Comparison of ENCODE assay signal across 20 cellular contexts in the genomic region with DNA sequence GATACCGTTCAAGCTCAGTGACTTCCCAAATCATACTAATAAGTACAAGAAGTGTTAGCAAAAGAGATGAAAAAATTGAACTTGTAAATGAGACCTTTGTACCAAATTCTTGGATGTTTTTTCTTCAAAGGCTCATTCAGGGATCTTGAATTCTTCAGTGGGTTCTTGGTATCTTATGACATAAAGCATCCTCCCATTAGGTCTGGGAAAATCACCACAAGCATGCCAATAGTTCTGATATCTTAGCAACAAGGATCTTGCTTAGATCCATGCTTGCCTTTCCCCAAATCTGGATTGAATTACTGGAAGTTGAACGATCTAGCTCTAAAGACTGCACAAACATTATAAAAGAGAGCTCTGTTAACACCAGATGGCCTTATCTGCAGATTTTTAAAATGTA.
DNase-seq lines count a peak whose midpoint lies in the region; ATAC-seq and TF ChIP-seq lines count a peak whose summit lies in the region.
"Had no signal": no experiment of that assay in that cellular context is flagged by ENCODE, and none has a peak within 500 bp of the region (broad histone marks: within the 10 kb centered on the region; RNA-seq: fewer than 3 reads in every experiment).

No MANE protein-coding gene starts in this region.

- intact Hi-C loops in Caco-2 (cut with micrococcal nuclease; ENCODE audit: unreplicated experiment): no loop called here

- no peak overlapping the region for H2AFZ ChIP-seq in hepatocyte
- H2AFZ ChIP-seq in smooth muscle cell (ENCODE audit: low read depth): peak overlapping the region; percentile 9

- CTCF ChIA-PET in Caco-2 (lab: Charles Lee): interaction anchor here (2.1 kb wide), 1 partner anchor 352 kb away, joined by 24 read pairs; no protein-coding TSS in a partner anchor

- H3K4me1 Mint-ChIP-seq in Caco-2 (ENCODE audit: low read depth, unreplicated experiment) (no peaks in the 10 kb centered on the region), brain (peaks cover 51% of the 10 kb centered on the region)
- H3K4me1 Mint-ChIP-seq in natural killer cell treated with Interleukin-12 subunit alpha and Interleukin-12 subunit beta and Interleukin-15 and Interleukin-18, amount 100 ng/mL, for 72 hours (ENCODE audit: low read depth in 2 of 2): no peaks in the 10 kb centered on the region
- H3K4me1 Mint-ChIP-seq in activated naive CD8-positive, alpha-beta T cell treated with anti-CD3 and anti-CD28 coated beads for 36 hours: no peaks in the 10 kb centered on the region
- H3K4me1 Mint-ChIP-seq: B cell had no signal

- TF ChIP-seq CTCF in Caco-2 (IDR thresholded peaks at IDR 0.05; ENCODE audit: insufficient read depth in 1 of 2, low read depth in 1 of 2, low read length in 1 of 2, severe bottlenecking in 1 of 2, unreplicated experiment in 1 of 2) (no peak), brain (conservative IDR thresholded peaks at IDR 0.05) (no peak), hepatocyte (IDR thresholded peaks at IDR 0.05; ENCODE audit: poor library complexity) (no peak), smooth muscle cell (IDR thresholded peaks at IDR 0.05; ENCODE audit: borderline replicate concordance, insufficient read depth, poor library complexity, severe bottlenecking) (no peak)

- no peaks in the 10 kb centered on the region for H3K9me3 ChIP-seq in Caco-2
- H3K9me3 ChIP-seq in hepatocyte (ENCODE audit: low read depth): no peaks in the 10 kb centered on the region
- no peaks in the 10 kb centered on the region for H3K9me3 ChIP-seq in smooth muscle cell (replicated peaks; ENCODE audit: low read depth)
- H3K9me3 ChIP-seq: MG63, Peyer's patch had no signal

- H3F3A ChIP-seq in smooth muscle cell (ENCODE audit: low read depth): peaks cover 6% of the 10 kb centered on the region

- H3K4me3 Mint-ChIP-seq in Caco-2 (ENCODE audit: unreplicated experiment) (no peak overlapping the region), brain (peak overlapping the region in 2 of 5 experiments; percentile 4 to 28)
- no peak overlapping the region for H3K4me3 Mint-ChIP-seq in natural killer cell treated with Interleukin-12 subunit alpha and Interleukin-12 subunit beta and Interleukin-15 and Interleukin-18, amount 100 ng/mL, for 72 hours
- no peak overlapping the region for H3K4me3 Mint-ChIP-seq in activated naive CD8-positive, alpha-beta T cell treated with anti-CD3 and anti-CD28 coated beads for 36 hours
- H3K4me3 Mint-ChIP-seq: B cell; CD8-positive, alpha-beta T cell had no signal

- WGBS in hepatocyte (ENCODE audit: low lambda C conversion rate, missing lambda C conversion rate): 28% methylated on average over 2 of the region's 2 CpGs
- 29% methylated on average over 2 of the region's 2 CpGs for WGBS in smooth muscle cell (ENCODE audit: low lambda C conversion rate)

- no peak for DNase-seq in Caco-2
- DNase-seq in hepatocyte (ENCODE audit: low spot score): no peak
- no peak for DNase-seq in smooth muscle cell (lab: John Stamatoyannopoulos, UW; ENCODE audit: unreplicated experiment)
- no peak for DNase-seq in natural killer cell treated with Interleukin-12 subunit alpha and Interleukin-12 subunit beta and Interleukin-15 and Interleukin-18, amount 100 ng/mL, for 72 hours (ENCODE audit: low spot score)
- no peak for DNase-seq in activated naive CD8-positive, alpha-beta T cell treated with anti-CD3 and anti-CD28 coated beads for 36 hours
- no peak for DNase-seq in occipital lobe (lab: John Stamatoyannopoulos, UW)
- DNase-seq: CD8-positive, alpha-beta T cell; DMS153; DND-41; HCEC 1CT; KBM-7; MG63; NCI-H2029; NCI-H2171; NCI-H226; NCI-H510A; Peyer's patch had no signal

- no peak overlapping the region for H3K9ac ChIP-seq in smooth muscle cell (ENCODE audit: low read depth)

- H4K20me1 ChIP-seq in hepatocyte (ENCODE audit: insufficient read depth, poor library complexity, severe bottlenecking): no peaks in the 10 kb centered on the region
- H4K20me1 ChIP-seq in smooth muscle cell (ENCODE audit: low read depth): no peaks in the 10 kb centered on the region

- H3K27ac Mint-ChIP-seq in Caco-2 (ENCODE audit: unreplicated experiment) (peak overlapping the region; percentile 43), brain (peak overlapping the region in 4 of 5 experiments; percentile 20 to 90 (median 62))
- no peak overlapping the region for H3K27ac Mint-ChIP-seq in natural killer cell treated with Interleukin-12 subunit alpha and Interleukin-12 subunit beta and Interleukin-15 and Interleukin-18, amount 100 ng/mL, for 72 hours
- no peak overlapping the region for H3K27ac Mint-ChIP-seq in activated naive CD8-positive, alpha-beta T cell treated with anti-CD3 and anti-CD28 coated beads for 36 hours
- H3K27ac Mint-ChIP-seq: B cell; CD8-positive, alpha-beta T cell had no signal

- H3K9me3 Mint-ChIP-seq in Caco-2 (ENCODE audit: unreplicated experiment) (no peaks in the 10 kb centered on the region), brain (no peaks in the 10 kb centered on the region)
- H3K9me3 Mint-ChIP-seq in natural killer cell treated with Interleukin-12 subunit alpha and Interleukin-12 subunit beta and Interleukin-15 and Interleukin-18, amount 100 ng/mL, for 72 hours: no peaks in the 10 kb centered on the region
- H3K9me3 Mint-ChIP-seq in activated naive CD8-positive, alpha-beta T cell treated with anti-CD3 and anti-CD28 coated beads for 36 hours: no peaks in the 10 kb centered on the region
- H3K9me3 Mint-ChIP-seq: CD8-positive, alpha-beta T cell had no signal

- H3K36me3 Mint-ChIP-seq in Caco-2 (ENCODE audit: insufficient read depth, unreplicated experiment): no peaks in the 10 kb centered on the region
- H3K36me3 Mint-ChIP-seq in brain: no peaks in the 10 kb centered on the region
- no peaks in the 10 kb centered on the region for H3K36me3 Mint-ChIP-seq in natural killer cell treated with Interleukin-12 subunit alpha and Interleukin-12 subunit beta and Interleukin-15 and Interleukin-18, amount 100 ng/mL, for 72 hours
- no peaks in the 10 kb centered on the region for H3K36me3 Mint-ChIP-seq in activated naive CD8-positive, alpha-beta T cell treated with anti-CD3 and anti-CD28 coated beads for 36 hours
- H3K36me3 Mint-ChIP-seq: CD8-positive, alpha-beta T cell had no signal

- H3K27ac ChIP-seq in hepatocyte (peak overlapping the region; percentile 13), smooth muscle cell (ENCODE audit: low read depth) (peak overlapping the region; percentile 3)
- H3K27ac ChIP-seq: C4-2B, Peyer's patch had no signal

- no peak for ATAC-seq in natural killer cell treated with Interleukin-12 subunit alpha and Interleukin-12 subunit beta and Interleukin-15 and Interleukin-18, amount 100 ng/mL, for 72 hours
- ATAC-seq: CD8-positive, alpha-beta T cell had no signal

- H3K27me3 ChIP-seq in Caco-2 (replicated peaks; ENCODE audit: control insufficient read depth, insufficient read depth, low read length): no peaks in the 10 kb centered on the region
- no peaks in the 10 kb centered on the region for H3K27me3 ChIP-seq in hepatocyte
- no peaks in the 10 kb centered on the region for H3K27me3 ChIP-seq in smooth muscle cell (ENCODE audit: low read depth)
- H3K27me3 ChIP-seq: Peyer's patch had no signal

- H3K79me2 ChIP-seq in hepatocyte (no peaks in the 10 kb centered on the region), smooth muscle cell (ENCODE audit: low read depth) (no peaks in the 10 kb centered on the region)

- peak overlapping the region; percentile 1 for H3K4me2 ChIP-seq in hepatocyte
- H3K4me2 ChIP-seq in smooth muscle cell: peak overlapping the region; percentile 32

- H3K36me3 ChIP-seq in Caco-2 (ENCODE audit: control insufficient read depth, insufficient read depth, low read length) (no peaks in the 10 kb centered on the region), hepatocyte (replicated peaks; ENCODE audit: insufficient read depth, low read depth) (no peaks in the 10 kb centered on the region), smooth muscle cell (ENCODE audit: low read depth) (no peaks in the 10 kb centered on the region)
- H3K36me3 ChIP-seq: MG63, Peyer's patch had no signal

- POLR2A ChIA-PET in Caco-2 (lab: Charles Lee): no interaction called here

- H3K27me3 Mint-ChIP-seq in Caco-2 (ENCODE audit: insufficient read depth, unreplicated experiment) (no peaks in the 10 kb centered on the region), brain (no peaks in the 10 kb centered on the region)
- peaks cover 8 to 15% of the 10 kb centered on the region in 2 donors for H3K27me3 Mint-ChIP-seq in natural killer cell treated with Interleukin-12 subunit alpha and Interleukin-12 subunit beta and Interleukin-15 and Interleukin-18, amount 100 ng/mL, for 72 hours
- H3K27me3 Mint-ChIP-seq in activated naive CD8-positive, alpha-beta T cell treated with anti-CD3 and anti-CD28 coated beads for 36 hours: peaks cover 5% of the 10 kb centered on the region

- no peak overlapping the region for H3K4me3 ChIP-seq in Caco-2 (ENCODE audit: low read depth, low read length)
- H3K4me3 ChIP-seq in hepatocyte: no peak overlapping the region
- H3K4me3 ChIP-seq in smooth muscle cell: no peak overlapping the region
- H3K4me3 ChIP-seq: MG63, Peyer's patch had no signal

- H3K4me1 ChIP-seq in Caco-2 (peaks cover 21% of the 10 kb centered on the region), hepatocyte (ENCODE audit: insufficient read depth) (no peaks in the 10 kb centered on the region), smooth muscle cell (ENCODE audit: low read depth) (peaks cover 7% of the 10 kb centered on the region)
- H3K4me1 ChIP-seq: Peyer's patch had no signal

- BruUV-seq in Caco-2 (replicated peaks; lab: Mats Ljungman, UMichigan): no TSS peak

- no peaks in the 10 kb centered on the region for H3K9me2 ChIP-seq in hepatocyte (replicated peaks; ENCODE audit: insufficient read depth)

Comparison
In these comparisons a context has a peak if more than half of its experiments do, and no peak if none do; other contexts are left out.
1. H3K27ac Mint-ChIP-seq: peak in Caco-2 (single experiment) and brain (4 of 5); none in natural killer cell treated with Interleukin-12 subunit alpha and Interleukin-12 subunit beta and Interleukin-15 and Interleukin-18, amount 100 ng/mL, for 72 hours (0 of 2) and activated naive CD8-positive, alpha-beta T cell treated with anti-CD3 and anti-CD28 coated beads for 36 hours (single experiment).